In genomic region chr5:142886211-142886610, GRCh38 we compare ENCODE assay signal across 15 cellular contexts.
"Had no signal": no experiment of that assay in that cellular context is flagged by ENCODE, and none has a peak within 500 bp of the region (broad histone marks: within the 10 kb centered on the region; RNA-seq: fewer than 3 reads in every experiment).

No MANE protein-coding gene starts in this region.

- ATAC-seq: naive thymus-derived CD8-positive, alpha-beta T cell; stimulated activated naive B cell treated with anti-CD40 and anti-IgM and Interleukin-4, amounts not matched to agents 10 μg/mL and 1 μg/mL and 100 μg/mL, for 72 hours had no signal

- H3K36me3 ChIP-seq: uterus had no signal

- H3K4me3 ChIP-seq: tibial artery, uterus had no signal

- H3K27ac ChIP-seq: tibial artery, uterus had no signal

- H3K27me3 ChIP-seq: tibial artery, uterus had no signal

- H3K9me3 ChIP-seq: tibial artery, uterus had no signal

- H3K4me1 ChIP-seq: uterus had no signal

- DNase-seq: activated B cell treated with CpG ODN at 0.5 μM for 24 hours; activated CD4-positive, alpha-beta T cell treated with anti-CD3 and anti-CD28 coated beads, Interleukin-2, amount 10 ng/mL, durations not matched to agents 24 days and 14 days; activated gamma-delta T cell treated with Interleukin-2 at 50 U/mL for 16 hours; activated naive CD8-positive, alpha-beta T cell treated with anti-CD3 and anti-CD28 coated beads for 36 hours; endodermal cell; hippocampal formation; kidney glomerular epithelial cell; mesenchymal stem cell; naive thymus-derived CD8-positive, alpha-beta T cell; nucleus accumbens; posterior cingulate gyrus; stimulated activated CD4-positive, alpha-beta T cell treated with anti-CD3 and anti-CD28 coated beads, Interleukin-2, amount 100 ng/mL, for 48 hours; stimulated activated naive B cell treated with anti-CD40 and anti-IgM and Interleukin-4, amounts not matched to agents 10 μg/mL and 1 μg/mL and 100 μg/mL, for 72 hours; tibial artery; uterus had no signal
